ENCODE assay signal across 17 cellular contexts in the genomic region with DNA sequence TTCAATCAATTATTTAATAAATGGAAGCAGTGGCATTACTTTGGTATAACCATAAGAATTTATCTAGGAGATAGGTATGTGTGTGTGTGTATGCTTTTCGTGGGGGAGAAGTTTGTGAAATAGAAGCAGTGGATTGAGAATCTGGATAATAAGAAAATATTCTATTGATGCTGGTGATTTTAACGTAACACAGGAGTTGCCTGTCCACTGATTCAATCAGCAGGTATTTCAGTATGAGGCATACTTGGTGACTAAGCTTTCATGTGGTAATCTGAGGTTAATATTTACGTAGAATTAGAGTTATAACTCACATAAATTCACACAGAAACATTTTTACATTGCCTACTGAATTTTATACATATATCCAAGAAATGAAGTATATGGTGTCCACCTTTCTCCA.
DNase-seq lines count a peak whose midpoint lies in the region; ATAC-seq, FAIRE-seq and TF ChIP-seq lines count a peak whose summit lies in the region.
"Had no signal": no experiment of that assay in that cellular context is flagged by ENCODE, and none has a peak within 500 bp of the region (broad histone marks: within the 10 kb centered on the region; RNA-seq: fewer than 3 reads in every experiment).

No MANE protein-coding gene starts in this region.

- TF ChIP-seq RAD21 in A549 (conservative IDR thresholded peaks at IDR 0.05 in 1 of 2, IDR thresholded peaks at IDR 0.05 in 1 of 2), result no peak

- no peak for TF ChIP-seq POLR2A in A549 (IDR thresholded peaks at IDR 0.05; ENCODE audit: low read length)

- intact Hi-C loops in PC-3 (cut with micrococcal nuclease) (no loop called here), mammary epithelial cell (cut with micrococcal nuclease) (no loop called here), cardiac septum (cut with DNase I) (no loop called here)

- H3K36me3 ChIP-seq in PC-3 (ENCODE audit: low read depth, low read length) (no peaks in the 10 kb centered on the region), mammary epithelial cell (ENCODE audit: insufficient read depth, low read length) (no peaks in the 10 kb centered on the region), right atrium auricular region (no peaks in the 10 kb centered on the region)

- in situ Hi-C loops in mammary epithelial cell (cut with MboI; ENCODE audit: low sequenced_read_pairs in 2 of 2), result no loop called here

- POLR2A ChIA-PET in A549 (lab: Yijun Ruan, JAX) (no interaction called here), PC-3 (lab: Charles Lee; ENCODE audit: unreplicated experiment) (no interaction called here)

- H3K4me2 ChIP-seq in A549 (peak overlapping the region; percentile 39), PC-3 (ENCODE audit: low read length) (no peak overlapping the region), mammary epithelial cell (ENCODE audit: insufficient read depth, low read depth, low read length) (peak overlapping the region; percentile 4)

- BruUV-seq in PC-3 (replicated peaks; lab: Mats Ljungman, UMichigan) (no TSS peak), mammary epithelial cell (replicated peaks; lab: Mats Ljungman, UMichigan) (no TSS peak)

- H3K9me3 ChIP-seq in A549, result no peaks in the 10 kb centered on the region
- H3K9me3 ChIP-seq in PC-3 (ENCODE audit: low read length), result no peaks in the 10 kb centered on the region
- no peaks in the 10 kb centered on the region for H3K9me3 ChIP-seq in mammary epithelial cell (replicated peaks; ENCODE audit: insufficient read depth, low read length)
- H3K9me3 ChIP-seq in right atrium auricular region, result no peaks in the 10 kb centered on the region

- TF ChIP-seq EP300 in A549 (IDR thresholded peaks at IDR 0.05), result peak; percentile 23 to 53; a peak in 2 of 5 replicates

- H3K9me2 ChIP-seq in PC-3 (replicated peaks; ENCODE audit: low read length), result no peaks in the 10 kb centered on the region

- WGBS in A549 (ENCODE audit: missing lambda C conversion rate), result 0% methylated on average over 3 of the region's 3 CpGs
- 2% methylated on average over 3 of the region's 3 CpGs for WGBS in mammary epithelial cell (ENCODE audit: low coverage, missing lambda C conversion rate)

- CTCF ChIA-PET in A549 (lab: Yijun Ruan, JAX) (no interaction called here), PC-3 (lab: Charles Lee) (no interaction called here), mammary epithelial cell (lab: Charles Lee; ENCODE audit: low non-redundant PET) (no interaction called here)

- H3K79me2 ChIP-seq in PC-3 (ENCODE audit: low read length) (no peaks in the 10 kb centered on the region), mammary epithelial cell (ENCODE audit: insufficient read depth, low read length) (no peaks in the 10 kb centered on the region)

- H3K9ac ChIP-seq in PC-3 (ENCODE audit: low read length) (no peak overlapping the region), mammary epithelial cell (ENCODE audit: insufficient read depth, low read length) (no peak overlapping the region)

- no peaks in the 10 kb centered on the region for H3F3A ChIP-seq in PC-3 (ENCODE audit: low read length, unreplicated experiment)

- dilution Hi-C loops in mammary epithelial cell (cut with HindIII; ENCODE audit: low sequenced_read_pairs), result no loop called here

- no peaks in the 10 kb centered on the region for H4K20me1 ChIP-seq in PC-3 (ENCODE audit: low read length)
- H4K20me1 ChIP-seq in mammary epithelial cell (ENCODE audit: insufficient read depth, low read length), result no peaks in the 10 kb centered on the region

- ATAC-seq in A549, result peak in 1 of 2 experiments; percentile 48; a peak in 4 of 6 replicates
- peak; percentile 96 for ATAC-seq in PC-3
- no peak for ATAC-seq in HG03460 (IDR thresholded peaks at IDR 0.05; ENCODE audit: unreplicated experiment)

- H2AFZ ChIP-seq in PC-3 (ENCODE audit: low read length), result no peak overlapping the region
- no peak overlapping the region for H2AFZ ChIP-seq in mammary epithelial cell (ENCODE audit: low read depth, low read length)

- H3K27ac ChIP-seq in A549 (peak overlapping the region; percentile 23 to 75; a peak in 5 of 6 replicates), PC-3 (ENCODE audit: low read length) (peak overlapping the region; percentile 45), mammary epithelial cell (ENCODE audit: insufficient read depth, low read depth, low read length) (no peak overlapping the region), right atrium auricular region (no peak overlapping the region)
- H3K27ac ChIP-seq: C4-2B had no signal

- no peaks in the 10 kb centered on the region for H3K27me3 ChIP-seq in PC-3 (ENCODE audit: low read length)
- no peaks in the 10 kb centered on the region for H3K27me3 ChIP-seq in mammary epithelial cell (ENCODE audit: insufficient read depth, low read length)
- no peaks in the 10 kb centered on the region for H3K27me3 ChIP-seq in right atrium auricular region

- DNase-seq in A549 (ENCODE audit: low read depth in 1 of 2, low spot score in 1 of 2), result peak in 1 of 2 experiments; percentile 30
- peak; percentile 82 for DNase-seq in PC-3
- peak; percentile 27 for DNase-seq in mammary epithelial cell
- DNase-seq in kidney glomerular epithelial cell (lab: John Stamatoyannopoulos, UW), result peak; percentile 62
- DNase-seq in right atrium auricular region (ENCODE audit: low spot score), result no peak
- DNase-seq in MV-4-11 (lab: John Stamatoyannopoulos, UW), result no peak
- DNase-seq in cardiac septum (ENCODE audit: low spot score), result no peak
- DNase-seq: COR-L47; DMS153; H9; NCI-H1417 treated with DMSO at 0.1 percent for 48 hours; NCI-H1930; NCI-H446; NK-92 treated with Interleukin-12 subunit alpha and Interleukin-12 subunit beta, amount 100 ng/mL, for 24 hours; OCI-M1 had no signal

- H3K4me3 ChIP-seq in A549, result no peak overlapping the region
- H3K4me3 ChIP-seq in PC-3 (ENCODE audit: low read length), result no peak overlapping the region
- H3K4me3 ChIP-seq in mammary epithelial cell (replicated peaks in 1 of 3; ENCODE audit: insufficient read depth in 1 of 3, low read depth in 2 of 3, low read length in 3 of 3), result no peak overlapping the region
- H3K4me3 ChIP-seq in right atrium auricular region, result no peak overlapping the region

- TF ChIP-seq CTCF in A549 (IDR thresholded peaks at IDR 0.05) (no peak), PC-3 (conservative IDR thresholded peaks at IDR 0.05; ENCODE audit: low read depth, low read length) (no peak), mammary epithelial cell (conservative IDR thresholded peaks at IDR 0.05 in 1 of 2, IDR thresholded peaks at IDR 0.05 in 1 of 2; ENCODE audit: extremely low read depth in 1 of 2, insufficient read depth in 1 of 2, low read depth in 1 of 2, low read length in 2 of 2) (no peak), right atrium auricular region (IDR thresholded peaks at IDR 0.05) (no peak)

- peaks cover 12% of the 10 kb centered on the region; the same call in 2 of the 3 replicates for H3K4me1 ChIP-seq in A549
- peaks cover 13% of the 10 kb centered on the region for H3K4me1 ChIP-seq in PC-3 (ENCODE audit: insufficient read depth, low read length)
- no peaks in the 10 kb centered on the region for H3K4me1 ChIP-seq in mammary epithelial cell (ENCODE audit: insufficient read depth, low read length)
- no peaks in the 10 kb centered on the region for H3K4me1 ChIP-seq in right atrium auricular region

- no peak for FAIRE-seq in A549 (lab: Jason Lieb, UNC)

TF ChIP-seq in A549, 52 proteins besides CTCF, POLR2A, EP300 and RAD21:
- TF ChIP-seq NFE2L2 (conservative IDR thresholded peaks at IDR 0.05; ENCODE audit: low read length) (no peak), NPAS2 (CRISPR knock-in tag; IDR thresholded peaks at IDR 0.05; ENCODE audit: borderline replicate concordance) (no peak), FOSL2 (IDR thresholded peaks at IDR 0.05) (peak; percentile 83), FOSL2 (CRISPR knock-in tag; IDR thresholded peaks at IDR 0.05) (peak; percentile 47), RCOR1 (IDR thresholded peaks at IDR 0.05; ENCODE audit: low read depth, low read length) (no peak), MAZ (IDR thresholded peaks at IDR 0.05; ENCODE audit: borderline replicate concordance, low read depth, low read length) (no peak), JUNB (IDR thresholded peaks at IDR 0.05) (peak; percentile 79; the same call in 1 of the 2 replicates), MYC (IDR thresholded peaks at IDR 0.05; ENCODE audit: borderline replicate concordance, low read length) (no peak), POLR2AphosphoS2 (conservative IDR thresholded peaks at IDR 0.05; ENCODE audit: low read length) (no peak), CEBPB (IDR thresholded peaks at IDR 0.05) (peak in 1 of 2 experiments; percentile 50; a peak in 2 of 4 replicates), FOXS1 (CRISPR knock-in tag; IDR thresholded peaks at IDR 0.05) (no peak), JUN (IDR thresholded peaks at IDR 0.05) (0 out of 5 replicates have a peak, but pooled peaks of 1 of the 2 experiments have one; percentile 53)
- TF ChIP-seq, protein P1, sequence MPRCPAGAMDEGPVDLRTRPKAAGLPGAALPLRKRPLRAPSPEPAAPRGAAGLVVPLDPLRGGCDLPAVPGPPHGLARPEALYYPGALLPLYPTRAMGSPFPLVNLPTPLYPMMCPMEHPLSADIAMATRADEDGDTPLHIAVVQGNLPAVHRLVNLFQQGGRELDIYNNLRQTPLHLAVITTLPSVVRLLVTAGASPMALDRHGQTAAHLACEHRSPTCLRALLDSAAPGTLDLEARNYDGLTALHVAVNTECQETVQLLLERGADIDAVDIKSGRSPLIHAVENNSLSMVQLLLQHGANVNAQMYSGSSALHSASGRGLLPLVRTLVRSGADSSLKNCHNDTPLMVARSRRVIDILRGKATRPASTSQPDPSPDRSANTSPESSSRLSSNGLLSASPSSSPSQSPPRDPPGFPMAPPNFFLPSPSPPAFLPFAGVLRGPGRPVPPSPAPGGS (IDR thresholded peaks at IDR 0.05), result no peak
- TF ChIP-seq, protein P2, sequence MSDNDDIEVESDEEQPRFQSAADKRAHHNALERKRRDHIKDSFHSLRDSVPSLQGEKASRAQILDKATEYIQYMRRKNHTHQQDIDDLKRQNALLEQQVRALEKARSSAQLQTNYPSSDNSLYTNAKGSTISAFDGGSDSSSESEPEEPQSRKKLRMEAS (IDR thresholded peaks at IDR 0.05), result no peak

Comparison
In these comparisons a context has a peak if more than half of its experiments do, and no peak if none do; other contexts are left out.
1. DNase-seq: peak in PC-3 (single experiment), mammary epithelial cell (single experiment) and kidney glomerular epithelial cell (single experiment); none in right atrium auricular region (single experiment), MV-4-11 (single experiment) and cardiac septum (single experiment).
2. H3K27ac ChIP-seq: peak in A549 (2 of 2) and PC-3 (single experiment); none in mammary epithelial cell (single experiment) and right atrium auricular region (0 of 2).